9 cellular contexts compared by ENCODE assay signal in the genomic region with DNA sequence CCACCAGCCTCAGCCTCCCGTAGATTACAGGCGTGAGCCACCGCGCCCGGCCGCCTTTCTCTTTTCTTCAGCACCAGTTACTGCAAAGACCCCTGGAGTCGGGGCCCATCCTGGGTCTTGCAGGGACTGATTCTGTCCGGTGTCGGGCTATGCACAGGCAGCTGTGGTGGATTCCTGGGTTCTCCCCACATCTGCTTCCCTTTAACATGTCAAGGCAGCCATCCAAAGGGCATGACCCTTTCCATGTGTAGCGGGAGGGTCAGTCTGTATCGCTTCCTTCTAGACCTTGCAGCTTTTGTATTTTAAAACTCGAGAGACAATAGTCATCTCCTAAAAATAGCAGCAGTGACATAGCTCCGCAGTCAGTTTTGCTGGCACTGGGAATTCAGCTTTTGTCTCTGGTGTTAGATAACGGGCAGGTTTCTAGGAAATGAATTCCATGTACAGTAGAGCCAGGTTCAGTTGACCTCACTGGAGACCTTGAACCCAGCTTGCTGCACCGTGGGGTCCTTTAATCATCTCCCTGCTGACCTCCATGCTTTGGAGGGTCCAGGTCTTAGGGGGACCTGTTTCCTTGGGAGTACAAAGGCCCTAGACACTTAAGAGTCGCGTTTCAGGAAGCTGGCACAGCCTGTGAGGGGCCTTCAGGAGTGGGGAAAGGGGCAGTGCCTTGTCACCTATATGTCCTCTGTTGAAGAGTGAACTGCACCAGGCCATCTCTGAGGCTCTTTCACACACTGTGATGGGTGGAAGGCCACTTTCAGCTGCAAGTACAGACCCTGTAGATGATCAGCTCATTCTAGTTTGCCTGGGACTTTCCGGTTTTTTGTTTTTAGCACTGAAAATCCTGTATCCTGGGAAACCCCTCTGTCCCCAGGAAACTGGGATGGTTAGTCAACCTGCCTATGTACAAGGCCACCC. TPM values are rescaled to one million over a fixed set of nuclear protein-coding genes. Genes with fewer than 3 reads are reported as not detected.
DNase-seq lines count a peak whose midpoint lies in the region; ATAC-seq, FAIRE-seq and TF ChIP-seq lines count a peak whose summit lies in the region.
"Had no signal": no experiment of that assay in that cellular context is flagged by ENCODE, and none has a peak within 500 bp of the region (broad histone marks: within the 10 kb centered on the region; RNA-seq: fewer than 3 reads in every experiment).

No MANE protein-coding gene starts in this region.

- H2AFZ ChIP-seq in endothelial cell of umbilical vein (ENCODE audit: low read depth, low read length): no peak overlapping the region

- peaks cover 5% of the 10 kb centered on the region for H3K36me3 Mint-ChIP-seq in activated CD4-positive, alpha-beta T cell treated with anti-CD3 and anti-CD28 coated beads, Interleukin-2, amount 10 ng/mL, durations not matched to agents 24 days and 14 days (ENCODE audit: low read depth)

- no peaks in the 10 kb centered on the region for H3K9me1 ChIP-seq in endothelial cell of umbilical vein (replicated peaks; ENCODE audit: control insufficient read depth, extremely low read depth, insufficient read depth, low read length)

- H4K20me1 ChIP-seq in endothelial cell of umbilical vein (replicated peaks; ENCODE audit: control insufficient read depth, extremely low read depth, insufficient read depth, low read length): no peaks in the 10 kb centered on the region

- H3K27me3 ChIP-seq in endothelial cell of umbilical vein (ENCODE audit: control insufficient read depth in 2 of 2, insufficient read depth in 2 of 2, low read length in 2 of 2) (no peaks in the 10 kb centered on the region), thoracic aorta (replicated peaks; ENCODE audit: insufficient read depth) (no peaks in the 10 kb centered on the region)

- no peaks in the 10 kb centered on the region for H3K9me3 Mint-ChIP-seq in activated CD4-positive, alpha-beta T cell treated with anti-CD3 and anti-CD28 coated beads, Interleukin-2, amount 10 ng/mL, durations not matched to agents 24 days and 14 days
- H3K9me3 Mint-ChIP-seq: activated naive CD4-positive, alpha-beta T cell treated with anti-CD3 and anti-CD28 coated beads, Interleukin-2, amount 50 U/mL, for 72 hours had no signal

- H3K9me3 ChIP-seq in endothelial cell of umbilical vein (replicated peaks; ENCODE audit: control insufficient read depth, insufficient read depth, low read length) (no peaks in the 10 kb centered on the region), thoracic aorta (no peaks in the 10 kb centered on the region)

- peak overlapping the region; percentile 31 for H3K9ac ChIP-seq in endothelial cell of umbilical vein (replicated peaks; ENCODE audit: extremely low read depth, insufficient read depth, low read length)

- H3K27me3 Mint-ChIP-seq in activated CD4-positive, alpha-beta T cell treated with anti-CD3 and anti-CD28 coated beads, Interleukin-2, amount 10 ng/mL, durations not matched to agents 24 days and 14 days: no peaks in the 10 kb centered on the region

- peak overlapping the region; percentile 7 for H3K27ac Mint-ChIP-seq in activated CD4-positive, alpha-beta T cell treated with anti-CD3 and anti-CD28 coated beads, Interleukin-2, amount 10 ng/mL, durations not matched to agents 24 days and 14 days

- POLR2A ChIA-PET in endothelial cell of umbilical vein (lab: Charles Lee): interaction anchor here (0.8 kb wide), 3 partner anchors 11 to 64 kb away, joined by 3 to 7 read pairs (median 3); no protein-coding TSS in a partner anchor

- peaks cover 12% of the 10 kb centered on the region for H3K4me1 ChIP-seq in endothelial cell of umbilical vein (ENCODE audit: control insufficient read depth, extremely low read depth, insufficient read depth, low read length)
- peaks cover 3 to 32% of the 10 kb centered on the region in 2 donors for H3K4me1 ChIP-seq in thoracic aorta (ENCODE audit: control insufficient read depth in 1 of 2, low read depth in 2 of 2)

- peak; percentile 91 for FAIRE-seq in endothelial cell of umbilical vein (lab: Jason Lieb, UNC)

- dilution Hi-C loops in endothelial cell of umbilical vein (cut with MboI; ENCODE audit: extremely low pct_ligation_motif_present, low sequenced_read_pairs): no loop called here

- TSS peak; percentile 16 for BruUV-seq in endothelial cell of umbilical vein (replicated peaks; lab: Mats Ljungman, UMichigan)

- H3K4me2 ChIP-seq in endothelial cell of umbilical vein (ENCODE audit: insufficient read depth, low read length): no peak overlapping the region

- no peaks in the 10 kb centered on the region for H3K79me2 ChIP-seq in endothelial cell of umbilical vein (ENCODE audit: control insufficient read depth, insufficient read depth, low read length)

- H3K4me1 Mint-ChIP-seq in activated CD4-positive, alpha-beta T cell treated with anti-CD3 and anti-CD28 coated beads, Interleukin-2, amount 10 ng/mL, durations not matched to agents 24 days and 14 days: peaks cover 42% of the 10 kb centered on the region

- H3K4me3 Mint-ChIP-seq in activated CD4-positive, alpha-beta T cell treated with anti-CD3 and anti-CD28 coated beads, Interleukin-2, amount 10 ng/mL, durations not matched to agents 24 days and 14 days: peak overlapping the region; percentile 3

- DNase-seq in activated CD4-positive, alpha-beta T cell treated with anti-CD3 and anti-CD28 coated beads, Interleukin-2, amount 10 ng/mL, durations not matched to agents 24 days and 14 days: no peak
- no peak for DNase-seq in activated CD4-positive, alpha-beta T cell treated with anti-CD3 and anti-CD28 coated beads, Interleukin-2, amount 50 U/mL, for 4 hours
- DNase-seq in endothelial cell of umbilical vein (ENCODE audit: low read depth, low spot score) (peak; percentile 86), thoracic aorta (ENCODE audit: low spot score) (no peak), activated gamma-delta T cell treated with Interleukin-2 at 50 U/mL for 16 hours (no peak), DMS 273 treated with DMSO at 0.1 percent for 48 hours (lab: John Stamatoyannopoulos, UW) (no peak)
- DNase-seq in stimulated activated CD4-positive, alpha-beta T cell treated with anti-CD3 and anti-CD28 coated beads, Interleukin-15, amount 100 ng/mL, for 24 hours: no peak

- no peaks in the 10 kb centered on the region for H3K36me3 ChIP-seq in endothelial cell of umbilical vein (ENCODE audit: control insufficient read depth in 2 of 2, extremely low read depth in 1 of 2, insufficient read depth in 2 of 2, low read length in 2 of 2)
- no peaks in the 10 kb centered on the region for H3K36me3 ChIP-seq in thoracic aorta

- TF ChIP-seq POLR2A in endothelial cell of umbilical vein (IDR thresholded peaks at IDR 0.05; ENCODE audit: low read depth, low read length): peak; percentile 28

- TF ChIP-seq CTCF in endothelial cell of umbilical vein (IDR thresholded peaks at IDR 0.05; ENCODE audit: extremely low read depth in 1 of 2, insufficient read depth in 1 of 2, low read depth in 1 of 2, low read length in 2 of 2) (no peak), thoracic aorta (IDR thresholded peaks at IDR 0.05) (no peak)

- ATAC-seq in HG03378 (IDR thresholded peaks at IDR 0.05; ENCODE audit: unreplicated experiment) (peak; percentile 45), thoracic aorta (ENCODE audit: insufficient number of reproducible peaks, low FRiP score, low read depth) (peak; percentile 51)

- no peak overlapping the region for H3K4me3 ChIP-seq in endothelial cell of umbilical vein (replicated peaks in 1 of 3; ENCODE audit: insufficient read depth in 1 of 3, low read depth in 1 of 3, low read length in 3 of 3)
- H3K4me3 ChIP-seq in thoracic aorta: no peak overlapping the region

- intact Hi-C loops in activated CD4-positive, alpha-beta T cell treated with anti-CD3 and anti-CD28 coated beads, Interleukin-2, amount 10 ng/mL, durations not matched to agents 24 days and 14 days (cut with micrococcal nuclease): loop anchor here (5.0 kb wide), 1 partner anchor 135 kb away; the partner anchor contains the start of gene ROPN1L
- intact Hi-C loops in endothelial cell of umbilical vein (cut with micrococcal nuclease): loop anchor here (1.0 to 2.0 kb wide), 3 partner anchors 12 to 49 kb away; no protein-coding TSS in a partner anchor

- CTCF ChIA-PET in endothelial cell of umbilical vein (lab: Charles Lee): interaction anchor here (0.6 to 5.3 kb wide), 14 partner anchors 7 to 160 kb away, joined by 3 to 31 read pairs (median 4); no protein-coding TSS in a partner anchor

- peak overlapping the region; percentile 32 for H3K27ac ChIP-seq in endothelial cell of umbilical vein (ENCODE audit: insufficient read depth, low read depth, low read length)
- H3K27ac ChIP-seq in thoracic aorta: peak overlapping the region; percentile 31 to 56

TF ChIP-seq in endothelial cell of umbilical vein, 7 proteins besides CTCF, POLR2A, EP300 and RAD21:
- no peak for TF ChIP-seq GATA2 (IDR thresholded peaks at IDR 0.05; ENCODE audit: insufficient read depth, insufficient read length, low read depth, low read length)
- no peak for TF ChIP-seq EZH2 (IDR thresholded peaks at IDR 0.05; ENCODE audit: borderline replicate concordance, low read depth, low read length, severe bottlenecking)
- TF ChIP-seq JUN (IDR thresholded peaks at IDR 0.05; ENCODE audit: borderline replicate concordance, insufficient read depth, insufficient read length, low read depth): peak; percentile 86
- TF ChIP-seq POLR2AphosphoS5 (IDR thresholded peaks at IDR 0.05; ENCODE audit: insufficient read depth, low read depth, low read length): peak; percentile 41
TF ChIP-seq in endothelial cell of umbilical vein: peak in this region for 2.

RNA-seq across cellular contexts. Expression of gene ANKRD33B, which starts 13.8 kb away (rescaled TPM):
- total RNA-seq in activated CD4-positive, alpha-beta T cell treated with anti-CD3 and anti-CD28 coated beads, Interleukin-2, amount 10 ng/mL, durations not matched to agents 24 days and 14 days: 21.0 and 21.7 TPM in 2 replicates
- 4.4 and 5.4 TPM in 2 replicates for total RNA-seq in endothelial cell of umbilical vein
- polyA plus RNA-seq in endothelial cell of umbilical vein: 2.0 and 2.4 TPM in 2 replicates
- polyA plus RNA-seq in endothelial cell of umbilical vein (2011; cell fraction: cytosol; rRNA removed): 1.8 and 2.0 TPM in 2 replicates
- 5.4 and 6.0 TPM in 2 replicates for polyA plus RNA-seq in endothelial cell of umbilical vein (2011; cell fraction: nucleus; rRNA removed)
- polyA plus RNA-seq in endothelial cell of umbilical vein (2012): 3.8 and 4.0 TPM in 2 replicates
- 7.7 and 8.4 TPM in 2 replicates for polyA minus RNA-seq in endothelial cell of umbilical vein
- 8.7 TPM for polyA minus RNA-seq in endothelial cell of umbilical vein (2011; cell fraction: cytosol; rRNA and poly(A)+ RNA removed)
- polyA minus RNA-seq in endothelial cell of umbilical vein (2011; cell fraction: nucleus; rRNA and poly(A)+ RNA removed): 6.5 and 8.6 TPM in 2 replicates
- total RNA-seq in thoracic aorta: 1 to 10 TPM; 4.9 to 5.7 TPM
